Comparison of ENCODE assay signal across 10 cellular contexts in the genomic region with DNA sequence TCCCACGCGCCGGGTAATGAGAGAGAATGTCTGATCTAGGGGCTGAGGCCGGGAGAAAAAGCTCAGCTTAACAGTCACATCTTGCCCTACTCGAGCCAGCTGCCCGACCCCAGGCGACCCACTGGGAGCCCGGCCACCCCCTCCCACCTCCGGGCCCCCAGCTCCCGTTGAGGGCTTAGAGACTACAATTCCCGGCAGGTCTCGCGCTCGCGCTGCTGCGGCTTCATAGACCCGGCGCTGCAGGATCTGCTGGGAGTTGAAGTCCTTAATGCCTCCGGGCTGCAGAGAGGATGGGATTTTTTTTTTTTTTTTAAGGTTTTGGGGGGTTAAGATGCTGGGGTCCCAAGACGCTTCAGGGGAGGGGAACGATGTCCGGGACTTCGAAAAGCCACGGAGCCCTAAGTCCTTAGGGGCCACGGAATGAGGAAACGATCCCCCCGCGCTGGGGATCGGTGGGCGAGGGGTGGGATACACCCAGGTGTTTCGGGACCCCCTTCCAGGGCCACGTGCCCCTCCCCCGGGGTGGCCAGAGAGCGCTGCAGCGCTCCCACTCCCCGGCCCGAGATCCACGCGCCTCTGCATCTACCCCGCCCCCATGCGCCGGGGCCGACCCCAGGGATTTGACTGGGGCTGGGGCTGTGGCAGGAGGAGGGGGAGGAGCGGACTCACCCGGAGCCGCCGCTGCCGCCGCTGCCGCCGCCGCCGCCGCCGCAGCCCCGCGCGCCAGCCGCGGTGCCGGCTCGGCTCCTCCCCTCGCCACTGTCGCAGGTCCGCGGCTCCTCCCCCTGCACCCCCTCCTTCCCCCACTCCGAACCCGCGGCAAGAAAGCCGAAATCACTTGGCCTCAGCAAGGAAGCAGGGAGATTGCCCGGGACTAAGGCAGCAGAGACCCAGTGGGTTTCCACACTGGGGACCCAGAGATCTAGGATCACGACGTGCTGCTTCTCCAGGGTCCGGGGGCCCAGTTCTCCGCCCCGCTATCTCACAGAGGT. TPM values are rescaled to one million over a fixed set of nuclear protein-coding genes. Genes with fewer than 3 reads are reported as not detected.
A peak's percentile ranks its signal among the peaks of the same experiment; 100 is the strongest.
DNase-seq lines count a peak whose midpoint lies in the region; ATAC-seq and TF ChIP-seq lines count a peak whose summit lies in the region.
"Had no signal": no experiment of that assay in that cellular context is flagged by ENCODE, and none has a peak within 500 bp of the region (broad histone marks: within the 10 kb centered on the region; RNA-seq: fewer than 3 reads in every experiment).

A gene with protein sequence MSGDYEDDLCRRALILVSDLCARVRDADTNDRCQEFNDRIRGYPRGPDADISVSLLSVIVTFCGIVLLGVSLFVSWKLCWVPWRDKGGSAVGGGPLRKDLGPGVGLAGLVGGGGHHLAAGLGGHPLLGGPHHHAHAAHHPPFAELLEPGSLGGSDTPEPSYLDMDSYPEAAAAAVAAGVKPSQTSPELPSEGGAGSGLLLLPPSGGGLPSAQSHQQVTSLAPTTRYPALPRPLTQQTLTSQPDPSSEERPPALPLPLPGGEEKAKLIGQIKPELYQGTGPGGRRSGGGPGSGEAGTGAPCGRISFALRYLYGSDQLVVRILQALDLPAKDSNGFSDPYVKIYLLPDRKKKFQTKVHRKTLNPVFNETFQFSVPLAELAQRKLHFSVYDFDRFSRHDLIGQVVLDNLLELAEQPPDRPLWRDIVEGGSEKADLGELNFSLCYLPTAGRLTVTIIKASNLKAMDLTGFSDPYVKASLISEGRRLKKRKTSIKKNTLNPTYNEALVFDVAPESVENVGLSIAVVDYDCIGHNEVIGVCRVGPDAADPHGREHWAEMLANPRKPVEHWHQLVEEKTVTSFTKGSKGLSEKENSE (minus strand): TSS at position 761 of the 992 bp plus-strand sequence. CDS start 2,470 bp downstream, outside the sequence.

- TF ChIP-seq CTCF in fibroblast of villous mesenchyme (IDR thresholded peaks at IDR 0.05; ENCODE audit: insufficient read depth, low read depth, low read length) (no peak), neural crest cell (conservative IDR thresholded peaks at IDR 0.05) (no peak), vagina (IDR thresholded peaks at IDR 0.05) (no peak)

- H3K36me3 Mint-ChIP-seq in CD4-positive, alpha-beta memory T cell, result peaks cover 0 to 4% of the 10 kb centered on the region in 2 donors
- H3K36me3 Mint-ChIP-seq in activated CD8-positive, alpha-beta memory T cell treated with anti-CD3 and anti-CD28 coated beads, Interleukin-2, amount 10 ng/mL, durations not matched to agents 7 days and 5 days, result no peaks in the 10 kb centered on the region
- no peaks in the 10 kb centered on the region for H3K36me3 Mint-ChIP-seq in neural crest cell (ENCODE audit: low read depth)

- peak; percentile 36 for ATAC-seq in activated CD8-positive, alpha-beta memory T cell treated with anti-CD3 and anti-CD28 coated beads, Interleukin-2, amount 10 ng/mL, durations not matched to agents 7 days and 5 days

- no peak within 1 kb of the TSS for H3K27ac ChIP-seq in CD4-positive, alpha-beta memory T cell (ENCODE audit: low read depth, low read length)
- no peak within 1 kb of the TSS for H3K27ac ChIP-seq in vagina
- H3K27ac ChIP-seq: HL-60 had no signal

- peaks cover 0 to 33% (median 18%) of the 10 kb centered on the region in 8 donors for H3K9me3 Mint-ChIP-seq in CD4-positive, alpha-beta memory T cell
- peaks cover 5% of the 10 kb centered on the region for H3K9me3 Mint-ChIP-seq in activated CD8-positive, alpha-beta memory T cell treated with anti-CD3 and anti-CD28 coated beads, Interleukin-2, amount 10 ng/mL, durations not matched to agents 7 days and 5 days (ENCODE audit: low read depth)
- no peaks in the 10 kb centered on the region for H3K9me3 Mint-ChIP-seq in neural crest cell

- H3K4me3 ChIP-seq in CD4-positive, alpha-beta memory T cell (ENCODE audit: low read length in 2 of 2), result no peak within 1 kb of the TSS
- H3K4me3 ChIP-seq in fibroblast of villous mesenchyme (ENCODE audit: low read depth, low read length) (peak within 1 kb of the TSS; percentile 37), vagina (peak within 1 kb of the TSS; percentile 37 to 51)

- H3K36me3 ChIP-seq in CD4-positive, alpha-beta memory T cell (ENCODE audit: insufficient read depth, low read length), result no peaks in the 10 kb centered on the region
- H3K36me3 ChIP-seq in vagina, result no peaks in the 10 kb centered on the region

- TF ChIP-seq POLR2A in vagina (IDR thresholded peaks at IDR 0.05), result no peak

- CTCF ChIA-PET in CD4-positive, alpha-beta memory T cell (lab: Charles Lee; ENCODE audit: partially characterized antibody), result no interaction called here
- CTCF ChIA-PET in activated CD8-positive, alpha-beta memory T cell treated with anti-CD3 and anti-CD28 coated beads, Interleukin-2, amount 10 ng/mL, durations not matched to agents 7 days and 5 days (lab: Charles Lee), result interaction anchor here (0.7 kb wide), 1 partner anchor 790 kb away, joined by 3 read pairs; no protein-coding TSS in a partner anchor

- H3K27ac Mint-ChIP-seq in CD4-positive, alpha-beta memory T cell, result peak within 1 kb of the TSS in 1 of 7 donors; percentile 57
- H3K27ac Mint-ChIP-seq in activated CD8-positive, alpha-beta memory T cell treated with anti-CD3 and anti-CD28 coated beads, Interleukin-2, amount 10 ng/mL, durations not matched to agents 7 days and 5 days, result no peak within 1 kb of the TSS
- H3K27ac Mint-ChIP-seq in neural crest cell (ENCODE audit: unreplicated experiment), result no peak within 1 kb of the TSS

- H3K4me1 ChIP-seq in CD4-positive, alpha-beta memory T cell (ENCODE audit: insufficient read depth, low read length), result no peaks in the 10 kb centered on the region
- H3K4me1 ChIP-seq in vagina, result peaks cover 9% of the 10 kb centered on the region

- POLR2A ChIA-PET in CD4-positive, alpha-beta memory T cell (lab: Charles Lee; ENCODE audit: partially characterized antibody), result no interaction called here

- intact Hi-C loops in CD4-positive, alpha-beta memory T cell (cut with micrococcal nuclease), result no loop called here
- intact Hi-C loops in vagina (cut with DNase I), result no loop called here

- peak within 1 kb of the TSS; percentile 55 to 83 (median 74) for H3K4me3 Mint-ChIP-seq in CD4-positive, alpha-beta memory T cell
- H3K4me3 Mint-ChIP-seq in activated CD8-positive, alpha-beta memory T cell treated with anti-CD3 and anti-CD28 coated beads, Interleukin-2, amount 10 ng/mL, durations not matched to agents 7 days and 5 days, result no peak within 1 kb of the TSS
- H3K4me3 Mint-ChIP-seq in neural crest cell, result peak within 1 kb of the TSS; percentile 96

- peaks cover 20% of the 10 kb centered on the region for H3K27me3 ChIP-seq in CD4-positive, alpha-beta memory T cell (ENCODE audit: insufficient read depth, low read length)
- no peaks in the 10 kb centered on the region for H3K27me3 ChIP-seq in vagina

- H3K27me3 Mint-ChIP-seq in CD4-positive, alpha-beta memory T cell, result peaks cover 47 to 48% of the 10 kb centered on the region in 2 donors
- H3K27me3 Mint-ChIP-seq in activated CD8-positive, alpha-beta memory T cell treated with anti-CD3 and anti-CD28 coated beads, Interleukin-2, amount 10 ng/mL, durations not matched to agents 7 days and 5 days, result peaks cover 33% of the 10 kb centered on the region
- H3K27me3 Mint-ChIP-seq in neural crest cell (ENCODE audit: low read depth), result peaks cover 59% of the 10 kb centered on the region

- peak in 1 of 5 donors; percentile 23 for DNase-seq in CD4-positive, alpha-beta memory T cell
- DNase-seq in LHCN-M2 (ENCODE audit: low read depth) (peak; percentile 15), fibroblast of villous mesenchyme (ENCODE audit: low read depth) (peak; percentile 12), neural crest cell (ENCODE audit: low read depth, low spot score) (peak; percentile 57), vagina (ENCODE audit: extremely low spot score in 2 of 2) (no peak), cortex of kidney (lab: John Stamatoyannopoulos, UW) (no peak), NCI-H2029 (lab: John Stamatoyannopoulos, UW) (no peak)
- no peak for DNase-seq in activated CD8-positive, alpha-beta memory T cell treated with anti-CD3 and anti-CD28 coated beads, Interleukin-2, amount 10 ng/mL, durations not matched to agents 7 days and 5 days

- H3K9me3 ChIP-seq in CD4-positive, alpha-beta memory T cell (ENCODE audit: control insufficient read depth in 1 of 2, low read length in 2 of 2), result no peaks in the 10 kb centered on the region
- H3K9me3 ChIP-seq in vagina, result no peaks in the 10 kb centered on the region

- H3K4me1 Mint-ChIP-seq in CD4-positive, alpha-beta memory T cell, result peaks cover 0 to 12% (median 3%) of the 10 kb centered on the region in 4 donors
- no peaks in the 10 kb centered on the region for H3K4me1 Mint-ChIP-seq in activated CD8-positive, alpha-beta memory T cell treated with anti-CD3 and anti-CD28 coated beads, Interleukin-2, amount 10 ng/mL, durations not matched to agents 7 days and 5 days
- H3K4me1 Mint-ChIP-seq in neural crest cell, result peaks cover 6% of the 10 kb centered on the region

RNA-seq across cellular contexts. Expression of the gene that starts here (rescaled TPM):
- not detected for total RNA-seq in CD4-positive, alpha-beta memory T cell
- polyA plus RNA-seq in CD4-positive, alpha-beta memory T cell, result under 1 TPM in 1 of 2 donors, not detected in 1; 0.09 TPM
- 0.11 TPM in 1 of 2 replicates, not detected in the other for total RNA-seq in LHCN-M2 (2014; rRNA removed)
- polyA plus RNA-seq in LHCN-M2 (2012), result 0.05 TPM
- not detected for total RNA-seq in activated CD8-positive, alpha-beta memory T cell treated with anti-CD3 and anti-CD28 coated beads, Interleukin-2, amount 10 ng/mL, durations not matched to agents 7 days and 5 days
- total RNA-seq in fibroblast of villous mesenchyme, result under 0.01 TPM in 1 of 2 replicates, not detected in the other
- total RNA-seq in neural crest cell, result 1.4 and 2.0 TPM in 2 replicates
- total RNA-seq in vagina, result 2.5 TPM
- total RNA-seq: liver had no signal
- polyA plus RNA-seq: liver had no signal

Comparison
In these comparisons a context has a peak if more than half of its experiments do, and no peak if none do; other contexts are left out.
1. Peak in DNase-seq in LHCN-M2; RNA of the gene not detected or under 1 TPM.
2. Peak in ATAC-seq in activated CD8-positive, alpha-beta memory T cell treated with anti-CD3 and anti-CD28 coated beads, Interleukin-2, amount 10 ng/mL, durations not matched to agents 7 days and 5 days; RNA of the gene not detected or under 1 TPM.
3. Peak in DNase-seq and H3K4me3 ChIP-seq in fibroblast of villous mesenchyme; RNA of the gene not detected or under 1 TPM.
4. H3K4me3 ChIP-seq: peak in vagina (2 of 2); none in CD4-positive, alpha-beta memory T cell (0 of 2).